9 cellular contexts compared by ENCODE assay signal in genomic region chr2:11998218-11998617, GRCh38.
A peak's percentile ranks its signal among the peaks of the same experiment; 100 is the strongest.
DNase-seq lines count a peak whose midpoint lies in the region; ATAC-seq, FAIRE-seq and TF ChIP-seq lines count a peak whose summit lies in the region.
"Had no signal": no experiment of that assay in that cellular context is flagged by ENCODE, and none has a peak within 500 bp of the region (broad histone marks: within the 10 kb centered on the region; RNA-seq: fewer than 3 reads in every experiment).

No MANE protein-coding gene starts in this region.

- no peak overlapping the region for H2AFZ ChIP-seq in SU-DHL-6 (ENCODE audit: low read depth, low read length, severe bottlenecking)

- H3K9me2 ChIP-seq in SU-DHL-6 (replicated peaks; ENCODE audit: insufficient read depth, low read length): no peaks in the 10 kb centered on the region

- H3K4me3 ChIP-seq in SU-DHL-6 (ENCODE audit: insufficient read depth, low read length, poor library complexity, severe bottlenecking): peak overlapping the region; percentile 35

- peak; percentile 64 for FAIRE-seq in GM18507 (lab: Jason Lieb, UNC)

- peaks cover 7% of the 10 kb centered on the region; the same call in 1 of the 2 replicates for H3K36me3 ChIP-seq in SU-DHL-6 (ENCODE audit: low read length)

- no peaks in the 10 kb centered on the region for H3K27me3 ChIP-seq in SU-DHL-6 (ENCODE audit: low read length)

- H3K79me2 ChIP-seq in SU-DHL-6 (ENCODE audit: insufficient read depth, low read length): no peaks in the 10 kb centered on the region

- H4K20me1 ChIP-seq in SU-DHL-6 (ENCODE audit: low read depth, low read length): no peaks in the 10 kb centered on the region

- no peaks in the 10 kb centered on the region; the same call in 1 of the 2 replicates for H3K9me3 ChIP-seq in SU-DHL-6 (ENCODE audit: insufficient read depth, low read length)

- peak overlapping the region; percentile 57 for H3K9ac ChIP-seq in SU-DHL-6 (ENCODE audit: low read length)

- H3K4me2 ChIP-seq in SU-DHL-6 (ENCODE audit: low read depth, low read length, poor library complexity, severe bottlenecking): peak overlapping the region; percentile 88

- peaks cover 21% of the 10 kb centered on the region for H3F3A ChIP-seq in SU-DHL-6 (ENCODE audit: insufficient read depth)

- TF ChIP-seq CTCF in SU-DHL-6 (IDR thresholded peaks at IDR 0.05; ENCODE audit: insufficient read depth, low read length, poor library complexity, severe bottlenecking): no peak

- ATAC-seq in HG02678 (IDR thresholded peaks at IDR 0.05; ENCODE audit: unreplicated experiment): peak; percentile 57

- H3K27ac ChIP-seq in SU-DHL-6 (ENCODE audit: low read depth, low read length): peak overlapping the region; percentile 100

- DNase-seq in GM18507 (ENCODE audit: extremely low spot score, insufficient read length, low read depth) (no peak), myocyte (ENCODE audit: low read depth) (peak; percentile 64), NCI-H1694 (lab: John Stamatoyannopoulos, UW) (no peak), GM19240 (ENCODE audit: insufficient read length, low spot score) (no peak)
- DNase-seq in stimulated activated CD4-positive, alpha-beta T cell treated with anti-CD3 and anti-CD28 coated beads, Interleukin-1b, Interleukin-23, amount 100 ng/mL, for 48 hours: no peak
- DNase-seq: activated CD4-positive, alpha-beta T cell treated with anti-CD3 and anti-CD28 coated beads, Interleukin-2, amount 50 U/mL, for 48 hours; posterior cingulate gyrus had no signal
